8 cellular contexts compared by ENCODE assay signal in genomic region chr14:91649930-91650329, GRCh38.
DNase-seq lines count a peak whose midpoint lies in the region; ATAC-seq, FAIRE-seq and TF ChIP-seq lines count a peak whose summit lies in the region.

No MANE protein-coding gene starts in this region.

- peak; percentile 85 for FAIRE-seq in A204.1 (lab: Jason Lieb, UNC)

- ATAC-seq in GM21515 (IDR thresholded peaks at IDR 0.05; ENCODE audit: unreplicated experiment), result no peak

- no peak overlapping the region for H3K4me3 ChIP-seq in cardiac fibroblast (replicated peaks in 1 of 2; ENCODE audit: low read depth in 2 of 2, low read length in 2 of 2)

- TF ChIP-seq CTCF in cardiac fibroblast (IDR thresholded peaks at IDR 0.05; ENCODE audit: low read depth, low read length), result peak; percentile 62

- peak; percentile 44 for DNase-seq in D341Med (ENCODE audit: low spot score)
- peak; percentile 11 for DNase-seq in MV-4-11 (lab: John Stamatoyannopoulos, UW)
- peak; percentile 65 to 73 for DNase-seq in cardiac fibroblast (ENCODE audit: low read depth in 2 of 2)
- peak; percentile 45 to 70 for DNase-seq in lung microvascular endothelial cell (ENCODE audit: low read depth in 2 of 2)
- DNase-seq in 8988T, result no peak
- DNase-seq in NK-92 treated with Interleukin-12 subunit alpha and Interleukin-12 subunit beta, amount 100 ng/mL, for 24 hours (lab: John Stamatoyannopoulos, UW), result no peak

Comparison
In these comparisons a context has a peak if more than half of its experiments do, and no peak if none do; other contexts are left out.
1. DNase-seq: peak in D341Med (single experiment), MV-4-11 (single experiment), cardiac fibroblast (2 of 2) and lung microvascular endothelial cell (2 of 2); none in 8988T (single experiment) and NK-92 treated with Interleukin-12 subunit alpha and Interleukin-12 subunit beta, amount 100 ng/mL, for 24 hours (single experiment).